8 cellular contexts compared by ENCODE assay signal in the genomic region with DNA sequence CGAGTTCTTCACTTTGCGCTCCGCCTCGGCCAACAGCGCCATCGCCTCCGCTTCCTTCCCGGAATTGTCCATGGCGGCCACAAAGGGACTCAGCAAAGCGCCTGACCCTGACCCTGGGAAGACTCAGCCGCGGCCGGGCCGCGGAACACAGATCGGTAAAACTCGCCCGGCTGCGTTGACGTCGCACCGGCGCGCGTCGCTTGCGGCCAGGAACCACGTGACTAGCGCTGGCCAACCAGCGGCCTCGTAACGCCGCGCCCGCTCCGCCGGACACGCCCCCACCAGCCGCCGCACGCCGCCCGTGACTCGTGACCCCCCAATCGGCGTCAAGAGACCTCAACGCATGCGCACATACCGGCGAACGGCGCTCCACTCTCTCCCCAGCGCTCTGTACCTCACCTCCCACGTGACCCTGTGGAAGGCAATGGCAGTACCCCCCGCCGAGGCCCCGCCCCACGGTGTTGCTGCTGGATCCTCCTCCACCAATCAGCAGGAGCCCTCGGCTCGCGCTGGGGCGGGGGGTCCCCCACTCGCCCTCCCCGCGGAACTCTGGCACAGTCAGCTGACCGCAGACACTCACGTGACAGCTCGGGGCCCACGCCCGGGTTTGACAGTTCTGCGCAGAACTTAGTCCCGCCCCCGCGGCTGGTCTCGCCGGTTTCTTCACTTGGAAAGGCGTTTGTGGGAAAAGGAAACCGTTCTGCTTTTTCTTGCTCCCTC. TPM values are rescaled to one million over a fixed set of nuclear protein-coding genes. Genes with fewer than 3 reads are reported as not detected.
DNase-seq lines count a peak whose midpoint lies in the region; FAIRE-seq and TF ChIP-seq lines count a peak whose summit lies in the region.

A gene (minus strand): TSS at position 195 of the 720 bp plus-strand sequence. CDS start 123 bp downstream, at position 72.

- peaks cover 5 to 6% of the 10 kb centered on the region in 2 donors for H3K4me1 ChIP-seq in neuronal stem cell (ENCODE audit: control insufficient read depth in 2 of 2, insufficient read depth in 1 of 2, low read depth in 1 of 2, low read length in 2 of 2)

- H3K36me3 ChIP-seq in SK-N-MC (ENCODE audit: insufficient read depth, low read length), result no peaks in the 10 kb centered on the region
- H3K36me3 ChIP-seq in neuronal stem cell (replicated peaks in 1 of 2; ENCODE audit: control insufficient read depth in 2 of 2, insufficient read depth in 2 of 2, low read length in 2 of 2), result no peaks in the 10 kb centered on the region

- peak within 1 kb of the TSS; percentile 60 for H3K23ac ChIP-seq in neuronal stem cell (ENCODE audit: low read depth, low read length, poor library complexity)

- peaks cover 21% of the 10 kb centered on the region for H3K79me1 ChIP-seq in neuronal stem cell (ENCODE audit: low read depth, low read length)

- peak within 1 kb of the TSS; percentile 67 for H2BK12ac ChIP-seq in neuronal stem cell (ENCODE audit: low read length)

- H3K18ac ChIP-seq in neuronal stem cell (ENCODE audit: low read length), result peak within 1 kb of the TSS; percentile 96

- H3K27me3 Mint-ChIP-seq in HFFc6 (ENCODE audit: insufficient read depth), result peaks cover 13% of the 10 kb centered on the region
- H3K27me3 Mint-ChIP-seq in activated naive CD4-positive, alpha-beta T cell treated with anti-CD3 and anti-CD28 coated beads, Interleukin-2, amount 10 ng/mL, durations not matched to agents 7 days and 5 days, result peaks cover 8% of the 10 kb centered on the region

- no peak within 1 kb of the TSS for H4K91ac ChIP-seq in neuronal stem cell (ENCODE audit: low read depth, low read length, poor library complexity)

- CTCF ChIA-PET in activated naive CD4-positive, alpha-beta T cell treated with anti-CD3 and anti-CD28 coated beads, Interleukin-2, amount 10 ng/mL, durations not matched to agents 7 days and 5 days (lab: Charles Lee), result interaction anchor here (1.0 to 2.0 kb wide), 5 partner anchors 22 to 229 kb away, joined by 3 to 14 read pairs (median 5); a partner anchor contains a TSS

- H3K4ac ChIP-seq in neuronal stem cell (ENCODE audit: low read length), result no peak within 1 kb of the TSS

- H3K27ac ChIP-seq in SK-N-MC (peak within 1 kb of the TSS; percentile 83), neuronal stem cell (replicated peaks; ENCODE audit: low read length) (peak within 1 kb of the TSS; percentile 62)

- H3K4me3 ChIP-seq in NB4 (ENCODE audit: low read depth, low read length), result peak within 1 kb of the TSS; percentile 84
- peak within 1 kb of the TSS; percentile 100 for H3K4me3 ChIP-seq in SK-N-MC
- peak within 1 kb of the TSS; percentile 64 to 94 for H3K4me3 ChIP-seq in neuronal stem cell (ENCODE audit: low read length in 2 of 2)

- H3K36me3 Mint-ChIP-seq in HFFc6 (ENCODE audit: low read depth), result peaks cover 9% of the 10 kb centered on the region
- peaks cover 16% of the 10 kb centered on the region for H3K36me3 Mint-ChIP-seq in activated naive CD4-positive, alpha-beta T cell treated with anti-CD3 and anti-CD28 coated beads, Interleukin-2, amount 10 ng/mL, durations not matched to agents 7 days and 5 days

- TF ChIP-seq POLR2A in NB4 (IDR thresholded peaks at IDR 0.05; ENCODE audit: extremely low read depth, insufficient read length), result peak; percentile 95

- no peaks in the 10 kb centered on the region for H3K9me3 ChIP-seq in SK-N-MC (ENCODE audit: low read depth, low read length)
- no peaks in the 10 kb centered on the region for H3K9me3 ChIP-seq in neuronal stem cell (replicated peaks in 1 of 2; ENCODE audit: control insufficient read depth in 2 of 2, insufficient read depth in 1 of 2, low read depth in 1 of 2, low read length in 2 of 2)

- peak within 1 kb of the TSS; percentile 99 for H3K4me3 Mint-ChIP-seq in HFFc6
- H3K4me3 Mint-ChIP-seq in activated naive CD4-positive, alpha-beta T cell treated with anti-CD3 and anti-CD28 coated beads, Interleukin-2, amount 10 ng/mL, durations not matched to agents 7 days and 5 days, result peak within 1 kb of the TSS; percentile 98

- peak within 1 kb of the TSS; percentile 98 for H3K9ac ChIP-seq in SK-N-MC (ENCODE audit: insufficient read length)
- peak within 1 kb of the TSS; percentile 100 for H3K9ac ChIP-seq in neuronal stem cell (ENCODE audit: low read depth, low read length, poor library complexity)

- H4K8ac ChIP-seq in neuronal stem cell (ENCODE audit: low read depth, low read length), result no peak within 1 kb of the TSS

- H2BK15ac ChIP-seq in neuronal stem cell (ENCODE audit: low read length), result peak within 1 kb of the TSS; percentile 45

- peak within 1 kb of the TSS; percentile 82 for H3K4me2 ChIP-seq in neuronal stem cell (ENCODE audit: insufficient read depth, low read length, poor library complexity, severe bottlenecking)

- peak within 1 kb of the TSS; percentile 99 for H3K27ac Mint-ChIP-seq in HFFc6
- peak within 1 kb of the TSS; percentile 98 for H3K27ac Mint-ChIP-seq in activated naive CD4-positive, alpha-beta T cell treated with anti-CD3 and anti-CD28 coated beads, Interleukin-2, amount 10 ng/mL, durations not matched to agents 7 days and 5 days

- H2BK5ac ChIP-seq in neuronal stem cell (ENCODE audit: low read length), result peak within 1 kb of the TSS; percentile 88

- peak within 1 kb of the TSS; percentile 72 for H3K14ac ChIP-seq in neuronal stem cell (ENCODE audit: low read length)

- H3K9me3 Mint-ChIP-seq in HFFc6, result no peaks in the 10 kb centered on the region
- H3K9me3 Mint-ChIP-seq in activated naive CD4-positive, alpha-beta T cell treated with anti-CD3 and anti-CD28 coated beads, Interleukin-2, amount 10 ng/mL, durations not matched to agents 7 days and 5 days, result no peaks in the 10 kb centered on the region

- WGBS in neuronal stem cell (ENCODE audit: extremely low coverage in 2 of 2, insufficient read length in 2 of 2, insufficient replicate concordance in 1 of 2), 2 donors, result no CpG with 5 or more reads among the region's 78 CpGs

- TF ChIP-seq CTCF in HFFc6 (IDR thresholded peaks at IDR 0.05) (no peak; the same call in 1 of the 2 replicates), NB4 (IDR thresholded peaks at IDR 0.05; ENCODE audit: low read depth, low read length) (no peak), subcutaneous adipose tissue (IDR thresholded peaks at IDR 0.05; ENCODE audit: low read depth) (no peak)

- FAIRE-seq in frontal cortex (lab: Jason Lieb, UNC), result peak; percentile 91

- DNase-seq in GM04503 (ENCODE audit: low read depth), result peak; percentile 98
- peak; percentile 100 for DNase-seq in HFFc6
- DNase-seq in NB4 (ENCODE audit: low read depth), result peak; percentile 100
- peak; percentile 99 for DNase-seq in SK-N-MC (ENCODE audit: low read depth, low spot score)
- DNase-seq in activated naive CD4-positive, alpha-beta T cell treated with anti-CD3 and anti-CD28 coated beads, Interleukin-2, amount 10 ng/mL, durations not matched to agents 7 days and 5 days, result peak; percentile 100
- peak; percentile 97 to 99 for DNase-seq in frontal cortex (ENCODE audit: low spot score in 2 of 2)
- peak; percentile 100 for DNase-seq in neuronal stem cell (ENCODE audit: low spot score)

- H2BK120ac ChIP-seq in neuronal stem cell (ENCODE audit: low read depth, low read length), result peak within 1 kb of the TSS; percentile 43

- peak within 1 kb of the TSS; percentile 93 for H2AFZ ChIP-seq in neuronal stem cell (ENCODE audit: low read length)

- peak within 1 kb of the TSS; percentile 83 for H2AK5ac ChIP-seq in neuronal stem cell (ENCODE audit: low read depth, low read length)

- H3K27me3 ChIP-seq in neuronal stem cell (ENCODE audit: control insufficient read depth in 3 of 3, insufficient read depth in 3 of 3, low read depth in 1 of 3, low read length in 3 of 3), result no peaks in the 10 kb centered on the region

- peaks cover 42% of the 10 kb centered on the region for H3K4me1 Mint-ChIP-seq in HFFc6 (ENCODE audit: low read depth)
- H3K4me1 Mint-ChIP-seq in activated naive CD4-positive, alpha-beta T cell treated with anti-CD3 and anti-CD28 coated beads, Interleukin-2, amount 10 ng/mL, durations not matched to agents 7 days and 5 days, result peaks cover 89% of the 10 kb centered on the region

RNA-seq across cellular contexts. Expression of the gene that starts here (rescaled TPM):
- total RNA-seq in HFFc6 (2021; fragmentation: NEBNext Ultra II Directional; extraction: Animal tissue kit (Norgen Biotek cat#: 25700)), result 100 to 1,000 TPM in 5 of 6 experiments, 10 to 100 TPM in 1; 94.4 to 119 (median 109) TPM
- total RNA-seq in frontal cortex (43.2 TPM), subcutaneous adipose tissue (100 to 1,000 TPM in 1 of 4 donors, 10 to 100 TPM in 3; 73.5 to 179 (median 90.9) TPM)
- polyA plus RNA-seq in neuronal stem cell (2013, experiment 1 of 2), result 50.2 TPM
- polyA plus RNA-seq in neuronal stem cell (2013, experiment 2 of 2), result 49.4 TPM

Comparison
In these comparisons a context has a peak if more than half of its experiments do, and no peak if none do; other contexts are left out.
1. Peak in every context shown above with its lines: DNase-seq, H3K4me3 ChIP-seq and H3K27ac ChIP-seq.